16 cellular contexts compared by ENCODE assay signal in genomic region chr6:134315974-134316391, GRCh38. TPM values are rescaled to one million over a fixed set of nuclear protein-coding genes. Genes with fewer than 3 reads are reported as not detected.
A peak's percentile ranks its signal among the peaks of the same experiment; 100 is the strongest.
DNase-seq lines count a peak whose midpoint lies in the region; ATAC-seq lines count a peak whose summit lies in the region.
"Had no signal": no experiment of that assay in that cellular context is flagged by ENCODE, and none has a peak within 500 bp of the region (broad histone marks: within the 10 kb centered on the region; RNA-seq: fewer than 3 reads in every experiment).

No MANE protein-coding gene starts in this region.

- H3K27me3 Mint-ChIP-seq in activated CD4-positive, alpha-beta memory T cell treated with anti-CD3 and anti-CD28 coated beads, Interleukin-2, amount 10 ng/mL, durations not matched to agents 7 days and 5 days = peaks cover 41% of the 10 kb centered on the region
- H3K27me3 Mint-ChIP-seq in activated CD4-positive, alpha-beta memory T cell treated with anti-CD3 and anti-CD28 coated beads for 36 hours = peaks cover 13% of the 10 kb centered on the region
- H3K27me3 Mint-ChIP-seq in activated naive CD8-positive, alpha-beta T cell = peaks cover 3% of the 10 kb centered on the region

- H3K4me3 Mint-ChIP-seq in activated CD4-positive, alpha-beta memory T cell treated with anti-CD3 and anti-CD28 coated beads, Interleukin-2, amount 10 ng/mL, durations not matched to agents 7 days and 5 days = peak overlapping the region; percentile 30
- H3K4me3 Mint-ChIP-seq in activated CD4-positive, alpha-beta memory T cell treated with anti-CD3 and anti-CD28 coated beads for 36 hours = no peak overlapping the region
- H3K4me3 Mint-ChIP-seq in activated naive CD8-positive, alpha-beta T cell = peak overlapping the region; percentile 68
- H3K4me3 Mint-ChIP-seq: stimulated activated naive B cell treated with anti-CD40 and anti-IgM and Interleukin-4, amounts not matched to agents 10 μg/mL and 1 μg/mL and 100 μg/mL, for 72 hours had no signal

- H3K4me1 Mint-ChIP-seq in activated CD4-positive, alpha-beta memory T cell treated with anti-CD3 and anti-CD28 coated beads, Interleukin-2, amount 10 ng/mL, durations not matched to agents 7 days and 5 days = peaks cover 18% of the 10 kb centered on the region
- peaks cover 15% of the 10 kb centered on the region for H3K4me1 Mint-ChIP-seq in activated CD4-positive, alpha-beta memory T cell treated with anti-CD3 and anti-CD28 coated beads for 36 hours (ENCODE audit: low read depth)
- H3K4me1 Mint-ChIP-seq in activated naive CD8-positive, alpha-beta T cell (ENCODE audit: low read depth) = peaks cover 41% of the 10 kb centered on the region

- H3K9me3 Mint-ChIP-seq in activated CD4-positive, alpha-beta memory T cell treated with anti-CD3 and anti-CD28 coated beads, Interleukin-2, amount 10 ng/mL, durations not matched to agents 7 days and 5 days = peaks cover 7% of the 10 kb centered on the region
- H3K9me3 Mint-ChIP-seq in activated CD4-positive, alpha-beta memory T cell treated with anti-CD3 and anti-CD28 coated beads for 36 hours = peaks cover 4% of the 10 kb centered on the region
- H3K9me3 Mint-ChIP-seq in activated naive CD8-positive, alpha-beta T cell (ENCODE audit: low read depth) = no peaks in the 10 kb centered on the region

- H3K27ac Mint-ChIP-seq in activated CD4-positive, alpha-beta memory T cell treated with anti-CD3 and anti-CD28 coated beads, Interleukin-2, amount 10 ng/mL, durations not matched to agents 7 days and 5 days = no peak overlapping the region
- no peak overlapping the region for H3K27ac Mint-ChIP-seq in activated CD4-positive, alpha-beta memory T cell treated with anti-CD3 and anti-CD28 coated beads for 36 hours
- no peak overlapping the region for H3K27ac Mint-ChIP-seq in activated naive CD8-positive, alpha-beta T cell
- H3K27ac Mint-ChIP-seq: activated T-cell treated with anti-CD3 and anti-CD28 coated beads, Interleukin-2, amount 50 U/mL, for 72 hours; stimulated activated naive B cell treated with anti-CD40 and anti-IgM and Interleukin-4, amounts not matched to agents 10 μg/mL and 1 μg/mL and 100 μg/mL, for 72 hours had no signal

- DNase-seq in activated CD4-positive, alpha-beta memory T cell treated with anti-CD3 and anti-CD28 coated beads, Interleukin-2, amount 10 ng/mL, durations not matched to agents 7 days and 5 days = no peak
- no peak for DNase-seq in activated CD4-positive, alpha-beta memory T cell treated with anti-CD3 and anti-CD28 coated beads for 36 hours
- DNase-seq in head of caudate nucleus (peak in 32 of 42 donors; percentile 25 to 80 (median 56)), superior temporal gyrus (ENCODE audit: extremely low spot score) (peak; percentile 82), HK-2 (ENCODE audit: unreplicated experiment) (no peak), ACHN (no peak)
- DNase-seq: activated CD4-positive, CD25-positive, alpha-beta regulatory T cell treated with anti-CD3 and anti-CD28 coated beads, Interleukin-2, amount 50 U/mL, for 72 hours; activated T-cell treated with anti-CD3 and anti-CD28 coated beads, Interleukin-2, amount 50 U/mL, for 72 hours; effector CD4-positive, alpha-beta T cell; H7; NCI-H187; NCI-H526 treated with DMSO at 0.1 percent for 48 hours; stimulated activated naive B cell treated with anti-CD40 and anti-IgM and Interleukin-4, amounts not matched to agents 10 μg/mL and 1 μg/mL and 100 μg/mL, for 72 hours; T-helper 2 cell had no signal

- ATAC-seq in GM21381 (IDR thresholded peaks at IDR 0.05; ENCODE audit: unreplicated experiment) = no peak
- ATAC-seq: activated T-cell treated with anti-CD3 and anti-CD28 coated beads, Interleukin-2, amount 50 U/mL, for 72 hours; stimulated activated naive B cell treated with anti-CD40 and anti-IgM and Interleukin-4, amounts not matched to agents 10 μg/mL and 1 μg/mL and 100 μg/mL, for 72 hours had no signal

- CTCF ChIA-PET in activated CD4-positive, alpha-beta memory T cell treated with anti-CD3 and anti-CD28 coated beads, Interleukin-2, amount 10 ng/mL, durations not matched to agents 7 days and 5 days (lab: Charles Lee) = interaction anchor here (1.7 kb wide), 1 partner anchor 138 kb away, joined by 4 read pairs; no protein-coding TSS in a partner anchor
- CTCF ChIA-PET in activated CD4-positive, alpha-beta memory T cell treated with anti-CD3 and anti-CD28 coated beads for 36 hours (lab: Charles Lee) = no interaction called here

- POLR2A ChIA-PET in activated CD4-positive, alpha-beta memory T cell treated with anti-CD3 and anti-CD28 coated beads, Interleukin-2, amount 10 ng/mL, durations not matched to agents 7 days and 5 days (lab: Charles Lee) = interaction anchor here (1.0 kb wide), 1 partner anchor 120 kb away, joined by 3 read pairs; no protein-coding TSS in a partner anchor
- POLR2A ChIA-PET in activated CD4-positive, alpha-beta memory T cell treated with anti-CD3 and anti-CD28 coated beads for 36 hours (lab: Charles Lee) = no interaction called here

- H3K36me3 Mint-ChIP-seq in activated CD4-positive, alpha-beta memory T cell treated with anti-CD3 and anti-CD28 coated beads, Interleukin-2, amount 10 ng/mL, durations not matched to agents 7 days and 5 days (ENCODE audit: low read depth) = peaks cover 5% of the 10 kb centered on the region
- no peaks in the 10 kb centered on the region for H3K36me3 Mint-ChIP-seq in activated CD4-positive, alpha-beta memory T cell treated with anti-CD3 and anti-CD28 coated beads for 36 hours
- no peaks in the 10 kb centered on the region for H3K36me3 Mint-ChIP-seq in activated naive CD8-positive, alpha-beta T cell

- in situ Hi-C loops in ACHN (cut with HindIII; ENCODE audit: low pct_ligation_motif_present, low pct_unique_long_range_greater_than_20kb, low sequenced_read_pairs) = no loop called here

- intact Hi-C loops in activated CD4-positive, alpha-beta memory T cell treated with anti-CD3 and anti-CD28 coated beads for 36 hours (cut with micrococcal nuclease) = loop anchor here (2.0 kb wide), 1 partner anchor 141 kb away; no protein-coding TSS in a partner anchor
- intact Hi-C loops in head of caudate nucleus (cut with DNase I) = loop anchor here (2.0 to 10.0 kb wide), 3 partner anchors 51 to 319 kb away; no protein-coding TSS in a partner anchor

RNA-seq across cellular contexts. Expression of gene SGK1, which starts 1.9 kb away (rescaled TPM):
- total RNA-seq in activated CD4-positive, alpha-beta memory T cell treated with anti-CD3 and anti-CD28 coated beads, Interleukin-2, amount 10 ng/mL, durations not matched to agents 7 days and 5 days = 10 to 100 TPM; 27.9 to 35.1 TPM
- 10 to 100 TPM; 39.7 to 41.0 TPM for total RNA-seq in activated CD4-positive, alpha-beta memory T cell treated with anti-CD3 and anti-CD28 coated beads for 36 hours

Comparison
In these comparisons a context has a peak if more than half of its experiments do, and no peak if none do; other contexts are left out.
1. DNase-seq: peak in head of caudate nucleus (32 of 42) and superior temporal gyrus (single experiment); none in activated CD4-positive, alpha-beta memory T cell treated with anti-CD3 and anti-CD28 coated beads, Interleukin-2, amount 10 ng/mL, durations not matched to agents 7 days and 5 days (single experiment), activated CD4-positive, alpha-beta memory T cell treated with anti-CD3 and anti-CD28 coated beads for 36 hours (single experiment), HK-2 (single experiment) and ACHN (single experiment).